In the genomic region with DNA sequence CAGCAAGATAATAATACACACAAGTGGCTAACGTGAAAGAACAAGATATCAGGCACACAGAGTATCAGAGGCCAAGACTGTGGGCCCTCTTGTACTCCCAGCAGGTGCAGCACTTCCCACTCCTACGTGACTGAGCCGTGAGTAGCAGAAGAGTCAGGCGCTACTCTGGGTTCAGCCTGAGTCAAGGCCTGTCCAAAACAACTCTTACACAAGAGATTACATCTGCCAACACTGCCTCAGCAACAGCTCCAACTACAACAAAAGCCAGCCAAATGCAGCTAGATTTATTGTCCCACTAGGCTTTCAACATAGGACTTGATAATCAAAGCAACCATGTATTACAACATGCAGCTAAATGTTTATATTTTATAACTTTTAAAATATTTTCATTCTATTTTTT, we compare ENCODE assay signal across 9 cellular contexts. TPM values are rescaled to one million over a fixed set of nuclear protein-coding genes. Genes with fewer than 3 reads are reported as not detected.
A peak's percentile ranks its signal among the peaks of the same experiment; 100 is the strongest.
DNase-seq lines count a peak whose midpoint lies in the region; ATAC-seq and TF ChIP-seq lines count a peak whose summit lies in the region.
"Had no signal": no experiment of that assay in that cellular context is flagged by ENCODE, and none has a peak within 500 bp of the region (broad histone marks: within the 10 kb centered on the region; RNA-seq: fewer than 3 reads in every experiment).

No MANE protein-coding gene starts in this region.

- no peak overlapping the region for H3K4me3 Mint-ChIP-seq in activated CD4-positive, alpha-beta T cell treated with anti-CD3 and anti-CD28 coated beads, Interleukin-2, amount 10 ng/mL, durations not matched to agents 7 days and 5 days

- H3K14ac ChIP-seq in mesenchymal stem cell (ENCODE audit: low read length in 2 of 2) = no peak overlapping the region

- intact Hi-C loops in dorsolateral prefrontal cortex (cut with DNase I) = no loop called here

- H3K79me1 ChIP-seq in mesenchymal stem cell (replicated peaks; ENCODE audit: low read length, poor library complexity, severe bottlenecking) = peaks cover 5% of the 10 kb centered on the region

- H3K4me1 ChIP-seq in ACC112 (ENCODE audit: control insufficient read depth, insufficient read depth, low read length, unreplicated experiment) = peaks cover 16% of the 10 kb centered on the region
- no peaks in the 10 kb centered on the region for H3K4me1 ChIP-seq in mesenchymal stem cell (ENCODE audit: control insufficient read depth, insufficient read depth, low read depth, low read length)
- H3K4me1 ChIP-seq: SJCRH30 had no signal

- DNase-seq in NCI-H1105 (lab: John Stamatoyannopoulos, UW) = peak; percentile 33
- DNase-seq in dorsolateral prefrontal cortex = peak in 4 of 10 donors; percentile 7 to 42 (median 33)
- DNase-seq in mesenchymal stem cell = peak; percentile 54
- DNase-seq in stimulated activated CD4-positive, alpha-beta T cell treated with anti-CD3 and anti-CD28 coated beads, Interleukin-4, amount 100 ng/mL, for 4 hours = no peak
- no peak for DNase-seq in activated CD4-positive, alpha-beta T cell treated with anti-CD3 and anti-CD28 coated beads, Interleukin-2, amount 10 ng/mL, durations not matched to agents 7 days and 5 days

- no peak overlapping the region for H2BK12ac ChIP-seq in mesenchymal stem cell (ENCODE audit: low read length in 2 of 2)

- no peak overlapping the region for H2BK5ac ChIP-seq in mesenchymal stem cell (ENCODE audit: low read depth, low read length, poor library complexity, severe bottlenecking)

- no peaks in the 10 kb centered on the region for H3K27me3 ChIP-seq in ACC112 (ENCODE audit: insufficient read depth, low read length)
- no peaks in the 10 kb centered on the region for H3K27me3 ChIP-seq in dorsolateral prefrontal cortex
- no peaks in the 10 kb centered on the region for H3K27me3 ChIP-seq in mesenchymal stem cell (ENCODE audit: control insufficient read depth in 1 of 2, insufficient read depth in 1 of 2, low read length in 2 of 2)
- H3K27me3 ChIP-seq: SJCRH30 had no signal

- H4K8ac ChIP-seq in mesenchymal stem cell (ENCODE audit: low read length) = no peak overlapping the region

- no peak overlapping the region for H3K4ac ChIP-seq in mesenchymal stem cell (ENCODE audit: low read depth in 1 of 2, low read length in 2 of 2)

- no peaks in the 10 kb centered on the region for H3K9me3 Mint-ChIP-seq in activated CD4-positive, alpha-beta T cell treated with anti-CD3 and anti-CD28 coated beads, Interleukin-2, amount 10 ng/mL, durations not matched to agents 7 days and 5 days

- CTCF ChIA-PET in activated CD4-positive, alpha-beta T cell treated with anti-CD3 and anti-CD28 coated beads, Interleukin-2, amount 10 ng/mL, durations not matched to agents 7 days and 5 days (lab: Charles Lee) = interaction anchor here (0.7 to 1.3 kb wide), 3 partner anchors 27 to 353 kb away, joined by 3 read pairs; no protein-coding TSS in a partner anchor

- no peak overlapping the region for H3K23ac ChIP-seq in mesenchymal stem cell (ENCODE audit: low read length in 2 of 2)

- H3K9ac ChIP-seq in mesenchymal stem cell (ENCODE audit: low read length) = peak overlapping the region; percentile 83

- TF ChIP-seq CTCF in dorsolateral prefrontal cortex (IDR thresholded peaks at IDR 0.05 in 54 of 56, conservative IDR thresholded peaks at IDR 0.05 in 2 of 56; ENCODE audit: low read depth in 1 of 56, partially characterized antibody in 56 of 56) = peak in 1 of 56 donors; percentile 33

- H2BK15ac ChIP-seq in mesenchymal stem cell (ENCODE audit: low read depth, poor library complexity, severe bottlenecking) = no peak overlapping the region

- H3K36me3 Mint-ChIP-seq in activated CD4-positive, alpha-beta T cell treated with anti-CD3 and anti-CD28 coated beads, Interleukin-2, amount 10 ng/mL, durations not matched to agents 7 days and 5 days (ENCODE audit: low read depth) = peaks cover 44% of the 10 kb centered on the region

- H3K4me1 Mint-ChIP-seq in activated CD4-positive, alpha-beta T cell treated with anti-CD3 and anti-CD28 coated beads, Interleukin-2, amount 10 ng/mL, durations not matched to agents 7 days and 5 days = no peaks in the 10 kb centered on the region

- H2AFZ ChIP-seq in ACC112 (ENCODE audit: low read length, unreplicated experiment) (no peak overlapping the region), mesenchymal stem cell (ENCODE audit: low read depth, low read length) (no peak overlapping the region)

- WGBS in mesenchymal stem cell = 87% methylated on average over 4 of the region's 4 CpGs

- no peak overlapping the region for H2BK120ac ChIP-seq in mesenchymal stem cell (ENCODE audit: low read depth, low read length)

- POLR2A ChIA-PET in activated CD4-positive, alpha-beta T cell treated with anti-CD3 and anti-CD28 coated beads, Interleukin-2, amount 10 ng/mL, durations not matched to agents 7 days and 5 days (lab: Charles Lee) = no interaction called here

- H3K27me3 Mint-ChIP-seq in activated CD4-positive, alpha-beta T cell treated with anti-CD3 and anti-CD28 coated beads, Interleukin-2, amount 10 ng/mL, durations not matched to agents 7 days and 5 days = no peaks in the 10 kb centered on the region

- H3K27ac ChIP-seq in ACC112 (ENCODE audit: low read depth, low read length) (peak overlapping the region; percentile 75; the same call in 1 of the 2 replicates), dorsolateral prefrontal cortex (peak overlapping the region in 55 of 59 donors; percentile 8 to 88 (median 70)), mesenchymal stem cell (ENCODE audit: low read length, poor library complexity, severe bottlenecking) (no peak overlapping the region)
- H3K27ac ChIP-seq: SJCRH30 had no signal

- no peak overlapping the region for H3K18ac ChIP-seq in mesenchymal stem cell (ENCODE audit: low read depth in 1 of 2, low read length in 2 of 2)

- no peak overlapping the region for H3K27ac Mint-ChIP-seq in activated CD4-positive, alpha-beta T cell treated with anti-CD3 and anti-CD28 coated beads, Interleukin-2, amount 10 ng/mL, durations not matched to agents 7 days and 5 days

- ATAC-seq in HG03521 (IDR thresholded peaks at IDR 0.05; ENCODE audit: unreplicated experiment) = no peak
- ATAC-seq in GM21619 (IDR thresholded peaks at IDR 0.05; ENCODE audit: unreplicated experiment) = no peak

- H3K4me2 ChIP-seq in mesenchymal stem cell (ENCODE audit: low read length, poor library complexity, severe bottlenecking) = no peak overlapping the region

- no peak overlapping the region for H3K4me3 ChIP-seq in ACC112 (ENCODE audit: low read depth, low read length)
- no peak overlapping the region for H3K4me3 ChIP-seq in dorsolateral prefrontal cortex
- no peak overlapping the region for H3K4me3 ChIP-seq in mesenchymal stem cell (ENCODE audit: insufficient read depth in 1 of 2, low read depth in 1 of 2, low read length in 2 of 2)
- H3K4me3 ChIP-seq: SJCRH30 had no signal

- H3K36me3 ChIP-seq in ACC112 (ENCODE audit: insufficient read depth, low read length) (peaks cover 23% of the 10 kb centered on the region), mesenchymal stem cell (ENCODE audit: control insufficient read depth in 1 of 2, insufficient read depth in 2 of 2, low read depth in 1 of 2, low read length in 2 of 2) (peaks cover 23 to 54% of the 10 kb centered on the region in 2 experiments)

- H3K9me3 ChIP-seq in mesenchymal stem cell (ENCODE audit: control insufficient read depth, low read length) = no peaks in the 10 kb centered on the region
- H3K9me3 ChIP-seq: SJCRH30 had no signal

- H4K91ac ChIP-seq in mesenchymal stem cell (ENCODE audit: low read length) = no peak overlapping the region

- H2AK5ac ChIP-seq in mesenchymal stem cell (ENCODE audit: low read length, severe bottlenecking) = no peak overlapping the region

- H3K79me2 ChIP-seq in ACC112 (ENCODE audit: control insufficient read depth, insufficient read depth, low read length, unreplicated experiment) = no peaks in the 10 kb centered on the region

RNA-seq across cellular contexts. Expression of gene ITSN2, which starts 56.2 kb away (rescaled TPM):
- 10 to 100 TPM; 46.9 to 77.8 (median 58.7) TPM for total RNA-seq in dorsolateral prefrontal cortex
- polyA plus RNA-seq in mesenchymal stem cell (2013, experiment 1 of 2) = 16.9 TPM
- 16.9 TPM for polyA plus RNA-seq in mesenchymal stem cell (2013, experiment 2 of 2)
- 10 to 100 TPM; 72.8 to 76.6 TPM for total RNA-seq in activated CD4-positive, alpha-beta T cell treated with anti-CD3 and anti-CD28 coated beads, Interleukin-2, amount 10 ng/mL, durations not matched to agents 7 days and 5 days

Comparison
In these comparisons a context has a peak if more than half of its experiments do, and no peak if none do; other contexts are left out.
1. DNase-seq: peak in NCI-H1105 (single experiment) and mesenchymal stem cell (single experiment); none in stimulated activated CD4-positive, alpha-beta T cell treated with anti-CD3 and anti-CD28 coated beads, Interleukin-4, amount 100 ng/mL, for 4 hours (0 of 2) and activated CD4-positive, alpha-beta T cell treated with anti-CD3 and anti-CD28 coated beads, Interleukin-2, amount 10 ng/mL, durations not matched to agents 7 days and 5 days (single experiment).